In the genomic region with DNA sequence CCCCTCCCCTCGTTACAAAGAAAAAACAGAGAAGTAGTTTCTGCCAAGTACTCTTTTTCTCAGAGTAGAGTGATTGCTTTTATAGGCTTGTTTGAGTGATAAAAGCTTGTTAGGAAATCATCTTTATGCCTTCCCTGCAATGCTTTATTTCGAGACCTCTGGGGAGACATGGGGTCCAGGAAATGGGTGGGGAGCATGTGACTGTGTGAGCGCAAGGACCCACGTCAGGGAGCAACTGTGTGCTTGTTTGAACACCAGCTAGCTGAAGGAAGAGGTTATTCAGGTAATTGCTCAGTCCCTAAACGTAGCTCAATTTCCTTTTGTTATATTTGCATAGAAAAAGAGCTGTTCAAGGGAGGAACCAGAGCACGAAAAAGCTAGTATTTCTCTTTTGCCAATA, we compare ENCODE assay signal across 10 cellular contexts.
A peak's percentile ranks its signal among the peaks of the same experiment; 100 is the strongest.
DNase-seq lines count a peak whose midpoint lies in the region; ATAC-seq and TF ChIP-seq lines count a peak whose summit lies in the region.
"Had no signal": no experiment of that assay in that cellular context is flagged by ENCODE, and none has a peak within 500 bp of the region (broad histone marks: within the 10 kb centered on the region; RNA-seq: fewer than 3 reads in every experiment).

No MANE protein-coding gene starts in this region.

- no peaks in the 10 kb centered on the region for H3K27me3 Mint-ChIP-seq in activated naive CD4-positive, alpha-beta T cell treated with anti-CD3 and anti-CD28 coated beads, Interleukin-2, amount 10 ng/mL, durations not matched to agents 7 days and 5 days
- H3K27me3 Mint-ChIP-seq in effector memory CD8-positive, alpha-beta T cell, result no peaks in the 10 kb centered on the region

- in situ Hi-C loops in brain microvascular endothelial cell (cut with HindIII; ENCODE audit: low pct_ligation_motif_present, low sequenced_read_pairs), result no loop called here

- H3K27ac Mint-ChIP-seq in activated naive CD4-positive, alpha-beta T cell treated with anti-CD3 and anti-CD28 coated beads, Interleukin-2, amount 10 ng/mL, durations not matched to agents 7 days and 5 days, result peak overlapping the region; percentile 77
- H3K27ac Mint-ChIP-seq in effector memory CD8-positive, alpha-beta T cell, result peak overlapping the region in 1 of 2 donors; percentile 57
- H3K27ac Mint-ChIP-seq: neural progenitor cell had no signal

- no peaks in the 10 kb centered on the region for H3K27me3 ChIP-seq in brain microvascular endothelial cell (replicated peaks)
- H3K27me3 ChIP-seq: neural progenitor cell had no signal

- peak; percentile 37 for ATAC-seq in effector memory CD8-positive, alpha-beta T cell (replicated peaks)
- no peak for ATAC-seq in HG02623 (IDR thresholded peaks at IDR 0.05; ENCODE audit: unreplicated experiment)

- peak; percentile 43 for DNase-seq in activated naive CD4-positive, alpha-beta T cell treated with anti-CD3 and anti-CD28 coated beads, Interleukin-2, amount 10 ng/mL, durations not matched to agents 7 days and 5 days
- DNase-seq in activated naive CD4-positive, alpha-beta T cell treated with anti-CD3 and anti-CD28 coated beads, Interleukin-2, amount 50 U/mL, for 16 hours, result no peak
- DNase-seq in NOMO-1 treated with dmso at 0.1 percent for 144 hours (lab: John Stamatoyannopoulos, UW; ENCODE audit: unreplicated experiment) (peak; percentile 31), superior temporal gyrus (ENCODE audit: extremely low spot score) (peak; percentile 10), brain microvascular endothelial cell (no peak), UCSD-AML1 (lab: John Stamatoyannopoulos, UW; ENCODE audit: unreplicated experiment) (no peak)
- DNase-seq in effector memory CD8-positive, alpha-beta T cell, result no peak
- DNase-seq: SK-N-SH had no signal

- H3K4me1 Mint-ChIP-seq in activated naive CD4-positive, alpha-beta T cell treated with anti-CD3 and anti-CD28 coated beads, Interleukin-2, amount 10 ng/mL, durations not matched to agents 7 days and 5 days, result peaks cover 45% of the 10 kb centered on the region
- peaks cover 11 to 12% of the 10 kb centered on the region in 2 donors for H3K4me1 Mint-ChIP-seq in effector memory CD8-positive, alpha-beta T cell (ENCODE audit: low read depth in 2 of 2)

- TF ChIP-seq CTCF in brain microvascular endothelial cell (IDR thresholded peaks at IDR 0.05; ENCODE audit: low read depth, low read length, missing control alignments), result no peak

- H3K4me3 Mint-ChIP-seq in activated naive CD4-positive, alpha-beta T cell treated with anti-CD3 and anti-CD28 coated beads, Interleukin-2, amount 10 ng/mL, durations not matched to agents 7 days and 5 days, result peak overlapping the region; percentile 44
- no peak overlapping the region for H3K4me3 Mint-ChIP-seq in effector memory CD8-positive, alpha-beta T cell
- H3K4me3 Mint-ChIP-seq: neural progenitor cell had no signal

- H3K36me3 Mint-ChIP-seq in activated naive CD4-positive, alpha-beta T cell treated with anti-CD3 and anti-CD28 coated beads, Interleukin-2, amount 10 ng/mL, durations not matched to agents 7 days and 5 days, result peaks cover 13% of the 10 kb centered on the region
- no peaks in the 10 kb centered on the region for H3K36me3 Mint-ChIP-seq in effector memory CD8-positive, alpha-beta T cell (ENCODE audit: insufficient read depth)
- H3K36me3 Mint-ChIP-seq: neural progenitor cell had no signal

- no peaks in the 10 kb centered on the region for H3K36me3 ChIP-seq in brain microvascular endothelial cell (replicated peaks)
- H3K36me3 ChIP-seq: neural progenitor cell had no signal

- CTCF ChIA-PET in activated naive CD4-positive, alpha-beta T cell treated with anti-CD3 and anti-CD28 coated beads, Interleukin-2, amount 10 ng/mL, durations not matched to agents 7 days and 5 days (lab: Charles Lee), result interaction anchor here (1.3 to 2.3 kb wide), 4 partner anchors 9 to 323 kb away, joined by 3 to 11 read pairs (median 5); no protein-coding TSS in a partner anchor

- H3K27ac ChIP-seq in brain microvascular endothelial cell, result no peak overlapping the region
- H3K27ac ChIP-seq: neural progenitor cell had no signal

- no peaks in the 10 kb centered on the region for H3K9me3 Mint-ChIP-seq in activated naive CD4-positive, alpha-beta T cell treated with anti-CD3 and anti-CD28 coated beads, Interleukin-2, amount 10 ng/mL, durations not matched to agents 7 days and 5 days
- H3K9me3 Mint-ChIP-seq in effector memory CD8-positive, alpha-beta T cell, result no peaks in the 10 kb centered on the region
- H3K9me3 Mint-ChIP-seq: neural progenitor cell had no signal

- H3K4me3 ChIP-seq in brain microvascular endothelial cell (ENCODE audit: low read depth, low read length), result no peak overlapping the region
- H3K4me3 ChIP-seq: neural progenitor cell had no signal

Comparison
In these comparisons a context has a peak if more than half of its experiments do, and no peak if none do; other contexts are left out.
1. DNase-seq: peak in activated naive CD4-positive, alpha-beta T cell treated with anti-CD3 and anti-CD28 coated beads, Interleukin-2, amount 10 ng/mL, durations not matched to agents 7 days and 5 days (single experiment), NOMO-1 treated with dmso at 0.1 percent for 144 hours (single experiment) and superior temporal gyrus (single experiment); none in activated naive CD4-positive, alpha-beta T cell treated with anti-CD3 and anti-CD28 coated beads, Interleukin-2, amount 50 U/mL, for 16 hours (single experiment), effector memory CD8-positive, alpha-beta T cell (0 of 3), brain microvascular endothelial cell (single experiment) and UCSD-AML1 (single experiment).